Comparison of ENCODE assay signal across 10 cellular contexts in the genomic region with DNA sequence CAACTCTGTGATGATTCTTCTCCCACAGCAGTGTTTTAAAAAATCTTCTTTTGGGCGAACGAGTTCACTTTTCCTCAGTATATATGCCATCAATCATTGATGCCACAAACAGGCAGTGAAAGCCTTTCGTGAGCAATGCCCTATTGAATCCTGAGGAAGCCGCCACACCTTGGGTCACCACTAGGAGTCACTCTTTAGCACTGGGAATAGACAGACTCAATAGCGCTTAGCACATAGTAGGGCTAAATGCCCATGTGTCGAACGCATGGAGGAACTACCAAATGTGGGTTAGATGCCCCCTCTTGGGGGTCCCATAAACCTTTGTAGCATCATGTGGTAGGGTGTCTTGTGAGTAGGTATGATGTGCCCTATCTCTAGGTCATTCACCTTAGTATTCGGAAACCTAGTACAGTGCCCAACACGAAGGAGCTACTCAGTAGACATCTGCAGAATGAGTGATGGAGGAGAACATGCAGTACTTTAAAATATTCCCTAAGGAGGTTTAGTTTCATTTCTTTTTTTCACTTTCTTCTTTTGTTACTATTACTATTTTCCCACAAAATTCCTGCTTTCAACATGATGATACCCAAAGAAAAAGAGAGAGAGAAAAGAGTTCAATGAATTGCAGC.
DNase-seq lines count a peak whose midpoint lies in the region; ATAC-seq and TF ChIP-seq lines count a peak whose summit lies in the region.
"Had no signal": no experiment of that assay in that cellular context is flagged by ENCODE, and none has a peak within 500 bp of the region (broad histone marks: within the 10 kb centered on the region; RNA-seq: fewer than 3 reads in every experiment).

No MANE protein-coding gene starts in this region.

- no peak for ATAC-seq in RWPE2 (ENCODE audit: low read depth)
- no peak for ATAC-seq in activated CD4-positive, CD25-positive, alpha-beta regulatory T cell treated with anti-CD3 and anti-CD28 coated beads, Interleukin-2, amount 50 U/mL, for 24 hours
- ATAC-seq in HG03025 (IDR thresholded peaks at IDR 0.05; ENCODE audit: low FRiP score, unreplicated experiment): no peak

- H3K36me3 ChIP-seq in RWPE2 (ENCODE audit: low read depth) (no peaks in the 10 kb centered on the region), thyroid gland (no peaks in the 10 kb centered on the region)

- TF ChIP-seq POLR2A in thyroid gland (IDR thresholded peaks at IDR 0.05): no peak

- H3K27ac ChIP-seq in RWPE2 (ENCODE audit: poor library complexity, severe bottlenecking) (no peak overlapping the region), thyroid gland (peak overlapping the region; percentile 82 to 97 (median 93))
- H3K27ac ChIP-seq: SK-N-MC had no signal

- TF ChIP-seq CTCF in RWPE2 (IDR thresholded peaks at IDR 0.05; ENCODE audit: poor library complexity, severe bottlenecking): peak; percentile 30
- peak in 5 of 6 experiments; percentile 25 to 48 (median 35) for TF ChIP-seq CTCF in thyroid gland (IDR thresholded peaks at IDR 0.05)

- DNase-seq in activated T-cell treated with anti-CD3 and anti-CD28 coated beads, Interleukin-2, amount 50 U/mL, for 48 hours: peak; percentile 27 to 30
- DNase-seq in activated T-cell treated with anti-CD3 and anti-CD28 coated beads, Interleukin-2, amount 50 U/mL, for 1 hour: no peak
- DNase-seq in RWPE2 (ENCODE audit: low spot score): no peak
- peak; percentile 22 for DNase-seq in germinal center (ENCODE audit: low spot score)
- no peak for DNase-seq in thyroid gland
- DNase-seq in NCI-H2081 treated with DMSO at 0.1 percent for 48 hours (lab: John Stamatoyannopoulos, UW): no peak
- DNase-seq: cortex of kidney had no signal

- intact Hi-C loops in thyroid gland (cut with DNase I): no loop called here

- H3K4me3 ChIP-seq in RWPE2 (ENCODE audit: severe bottlenecking): no peak overlapping the region
- peak overlapping the region in 1 of 3 donors; percentile 20 for H3K4me3 ChIP-seq in thyroid gland (replicated peaks in 1 of 3)
- H3K4me3 ChIP-seq: SK-N-MC had no signal

- H3K4me1 ChIP-seq in RWPE2 (ENCODE audit: insufficient read depth, poor library complexity, severe bottlenecking): no peaks in the 10 kb centered on the region
- peaks cover 7 to 19% of the 10 kb centered on the region in 2 donors for H3K4me1 ChIP-seq in thyroid gland

- no peaks in the 10 kb centered on the region for H3K27me3 ChIP-seq in RWPE2 (ENCODE audit: insufficient read depth, poor library complexity, severe bottlenecking)
- H3K27me3 ChIP-seq in thyroid gland: no peaks in the 10 kb centered on the region

- WGBS in thyroid gland, 2 donors: 82 to 89% methylated on average over 9 of the region's 9 CpGs

- no peaks in the 10 kb centered on the region for H3K9me3 ChIP-seq in RWPE2 (ENCODE audit: severe bottlenecking)
- no peaks in the 10 kb centered on the region for H3K9me3 ChIP-seq in thyroid gland

Comparison
In these comparisons a context has a peak if more than half of its experiments do, and no peak if none do; other contexts are left out.
1. DNase-seq: peak in activated T-cell treated with anti-CD3 and anti-CD28 coated beads, Interleukin-2, amount 50 U/mL, for 48 hours (2 of 2) and germinal center (single experiment); none in activated T-cell treated with anti-CD3 and anti-CD28 coated beads, Interleukin-2, amount 50 U/mL, for 1 hour (single experiment), RWPE2 (single experiment), thyroid gland (0 of 2) and NCI-H2081 treated with DMSO at 0.1 percent for 48 hours (single experiment).